Comparison of ENCODE assay signal across 8 cellular contexts in genomic region chr10:114703377-114704125, GRCh38. TPM values are rescaled to one million over a fixed set of nuclear protein-coding genes. Genes with fewer than 3 reads are reported as not detected.
A peak's percentile ranks its signal among the peaks of the same experiment; 100 is the strongest.
DNase-seq lines count a peak whose midpoint lies in the region; ATAC-seq and TF ChIP-seq lines count a peak whose summit lies in the region.

No MANE protein-coding gene starts in this region.

- intact Hi-C loops in Caco-2 (cut with micrococcal nuclease; ENCODE audit: unreplicated experiment), result loop anchor here (1.0 kb wide), 3 partner anchors 83 to 232 kb away; no protein-coding TSS in a partner anchor

- in situ Hi-C loops in astrocyte of the cerebellum (cut with HindIII; ENCODE audit: low sequenced_read_pairs), result no loop called here

- peak in 1 of 2 experiments; percentile 40 for DNase-seq in Caco-2
- no peak for DNase-seq in astrocyte of the cerebellum (ENCODE audit: low read depth)
- peak; percentile 56 for DNase-seq in left kidney (ENCODE audit: low read depth, low spot score)
- no peak for DNase-seq in HUDEP-2 (lab: John Stamatoyannopoulos, UW; ENCODE audit: unreplicated experiment in 76 of 76)

- no peaks in the 10 kb centered on the region for H3K36me3 ChIP-seq in Caco-2 (ENCODE audit: control insufficient read depth, insufficient read depth, low read length)

- H3K27me3 ChIP-seq in Caco-2 (replicated peaks; ENCODE audit: control insufficient read depth, insufficient read depth, low read length), result no peaks in the 10 kb centered on the region

- POLR2A ChIA-PET in Caco-2 (lab: Charles Lee), result interaction anchor here (1.1 kb wide), 1 partner anchor 71 kb away, joined by 3 read pairs; no protein-coding TSS in a partner anchor

- H3K4me1 Mint-ChIP-seq in Caco-2 (ENCODE audit: low read depth, unreplicated experiment), result no peaks in the 10 kb centered on the region

- no peaks in the 10 kb centered on the region for H3K9me3 Mint-ChIP-seq in Caco-2 (ENCODE audit: unreplicated experiment)

- BruUV-seq in Caco-2 (replicated peaks; lab: Mats Ljungman, UMichigan), result no TSS peak

- peak; percentile 56 for ATAC-seq in HG03175 (IDR thresholded peaks at IDR 0.05; ENCODE audit: unreplicated experiment)
- no peak for ATAC-seq in HG03571 (IDR thresholded peaks at IDR 0.05; ENCODE audit: unreplicated experiment)
- ATAC-seq in HG02973 (IDR thresholded peaks at IDR 0.05; ENCODE audit: unreplicated experiment), result no peak
- ATAC-seq in HG02623 (IDR thresholded peaks at IDR 0.05; ENCODE audit: unreplicated experiment), result no peak

- no peak overlapping the region for H3K27ac Mint-ChIP-seq in Caco-2 (ENCODE audit: unreplicated experiment)

- no peaks in the 10 kb centered on the region for H3K36me3 Mint-ChIP-seq in Caco-2 (ENCODE audit: insufficient read depth, unreplicated experiment)

- CTCF ChIA-PET in Caco-2 (lab: Charles Lee), result interaction anchor here (0.6 to 1.5 kb wide), 6 partner anchors 83 to 400 kb away, joined by 3 to 9 read pairs (median 5); no protein-coding TSS in a partner anchor

- no peaks in the 10 kb centered on the region for H3K4me1 ChIP-seq in Caco-2

- H3K9me3 ChIP-seq in Caco-2, result no peaks in the 10 kb centered on the region

- no peak overlapping the region for H3K4me3 Mint-ChIP-seq in Caco-2 (ENCODE audit: unreplicated experiment)

- H3K4me3 ChIP-seq in Caco-2 (ENCODE audit: low read depth, low read length) (no peak overlapping the region), astrocyte of the cerebellum (ENCODE audit: low read depth, low read length) (no peak overlapping the region)

- TF ChIP-seq CTCF in Caco-2 (IDR thresholded peaks at IDR 0.05; ENCODE audit: insufficient read depth in 1 of 2, low read depth in 1 of 2, low read length in 1 of 2, severe bottlenecking in 1 of 2, unreplicated experiment in 1 of 2) (peak; percentile 73 to 83), astrocyte of the cerebellum (IDR thresholded peaks at IDR 0.05; ENCODE audit: low read depth, low read length, missing control alignments) (peak; percentile 85)

- no peaks in the 10 kb centered on the region for H3K27me3 Mint-ChIP-seq in Caco-2 (ENCODE audit: insufficient read depth, unreplicated experiment)

RNA-seq across cellular contexts. Expression of gene ABLIM1, which starts 45.5 kb away (rescaled TPM):
- total RNA-seq in Caco-2 (2022), result 71.7 and 79.3 TPM in 2 replicates
